ENCODE assay signal across 22 cellular contexts in the genomic region with DNA sequence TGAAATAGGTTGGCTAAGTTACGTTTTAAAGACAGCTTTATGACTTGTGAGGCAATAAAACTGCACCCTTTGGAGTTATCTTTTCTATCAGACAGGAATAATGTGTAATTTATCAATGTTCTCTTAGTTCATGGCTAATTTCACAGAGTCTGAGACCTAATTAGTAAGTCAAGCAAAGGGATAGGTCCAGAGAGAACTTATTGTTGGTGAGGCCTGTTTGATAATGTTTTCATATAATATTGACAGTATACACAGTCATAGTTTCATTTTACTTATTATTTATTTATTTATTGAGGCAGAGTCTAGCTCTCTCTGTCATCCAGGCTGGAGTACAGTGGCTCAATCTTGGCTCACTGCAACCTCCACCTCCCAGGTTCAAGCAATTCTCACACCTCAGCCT. TPM values are rescaled to one million over a fixed set of nuclear protein-coding genes. Genes with fewer than 3 reads are reported as not detected.
DNase-seq lines count a peak whose midpoint lies in the region; ATAC-seq and TF ChIP-seq lines count a peak whose summit lies in the region.
"Had no signal": no experiment of that assay in that cellular context is flagged by ENCODE, and none has a peak within 500 bp of the region (broad histone marks: within the 10 kb centered on the region; RNA-seq: fewer than 3 reads in every experiment).

No MANE protein-coding gene starts in this region.

- H3K27ac Mint-ChIP-seq in stimulated activated effector memory CD8-positive, alpha-beta T cell treated with anti-CD3 and anti-CD28 coated beads, Interleukin-12 subunit alpha, Interleukin-12 subunit beta, amount 100 ng/mL, for 72 hours: no peak overlapping the region
- H3K27ac Mint-ChIP-seq: CD4-positive, alpha-beta memory T cell had no signal

- peaks cover 0 to 6% (median 0%) of the 10 kb centered on the region in 4 donors for H3K27me3 ChIP-seq in esophagus muscularis mucosa
- peaks cover 0 to 10% (median 0%) of the 10 kb centered on the region in 45 donors for H3K27me3 ChIP-seq in dorsolateral prefrontal cortex

- H3K27ac ChIP-seq in VCaP (peak overlapping the region; percentile 59), esophagus muscularis mucosa (replicated peaks in 1 of 4) (no peak overlapping the region), dorsolateral prefrontal cortex (no peak overlapping the region)
- H3K27ac ChIP-seq: GM23248 had no signal

- TF ChIP-seq CTCF in VCaP (conservative IDR thresholded peaks at IDR 0.05) (no peak), esophagus muscularis mucosa (IDR thresholded peaks at IDR 0.05) (no peak), dorsolateral prefrontal cortex (IDR thresholded peaks at IDR 0.05 in 54 of 56, conservative IDR thresholded peaks at IDR 0.05 in 2 of 56; ENCODE audit: low read depth in 1 of 56, partially characterized antibody in 56 of 56) (no peak)

- no peaks in the 10 kb centered on the region for H3K4me1 Mint-ChIP-seq in stimulated activated effector memory CD8-positive, alpha-beta T cell treated with anti-CD3 and anti-CD28 coated beads, Interleukin-12 subunit alpha, Interleukin-12 subunit beta, amount 100 ng/mL, for 72 hours
- H3K4me1 Mint-ChIP-seq: CD4-positive, alpha-beta memory T cell had no signal

- H3K4me3 Mint-ChIP-seq in stimulated activated effector memory CD8-positive, alpha-beta T cell treated with anti-CD3 and anti-CD28 coated beads, Interleukin-12 subunit alpha, Interleukin-12 subunit beta, amount 100 ng/mL, for 72 hours: no peak overlapping the region
- H3K4me3 Mint-ChIP-seq: CD4-positive, alpha-beta memory T cell had no signal

- H3K4me1 ChIP-seq in esophagus muscularis mucosa: no peaks in the 10 kb centered on the region

- TF ChIP-seq POLR2A in esophagus muscularis mucosa (IDR thresholded peaks at IDR 0.05; ENCODE audit: low read depth): no peak

- 64% methylated on average over 1 of the region's 1 CpG for WGBS in esophagus muscularis mucosa

- ATAC-seq in left colon: peak; percentile 29
- ATAC-seq in HG03565 (IDR thresholded peaks at IDR 0.05; ENCODE audit: unreplicated experiment): no peak
- no peak for ATAC-seq in stimulated activated effector memory CD8-positive, alpha-beta T cell treated with anti-CD3 and anti-CD28 coated beads, Interleukin-12 subunit alpha, Interleukin-12 subunit beta, amount 100 ng/mL, for 72 hours
- ATAC-seq: GM12878 had no signal

- intact Hi-C loops in esophagus muscularis mucosa (cut with DNase I): no loop called here
- intact Hi-C loops in left colon (cut with DNase I, micrococcal nuclease): no loop called here
- intact Hi-C loops in dorsolateral prefrontal cortex (cut with DNase I): no loop called here

- DNase-seq in HEK293T (ENCODE audit: extremely low spot score): no peak
- peak; percentile 7 for DNase-seq in esophagus muscularis mucosa (ENCODE audit: extremely low spot score)
- DNase-seq in left colon: no peak
- DNase-seq in dorsolateral prefrontal cortex: no peak
- DNase-seq in stimulated activated effector memory CD8-positive, alpha-beta T cell treated with anti-CD3 and anti-CD28 coated beads, Interleukin-12 subunit alpha, Interleukin-12 subunit beta, amount 100 ng/mL, for 72 hours (ENCODE audit: low spot score in 2 of 2): no peak
- no peak for DNase-seq in DMS79 treated with DMSO at 0.1 percent for 48 hours (lab: John Stamatoyannopoulos, UW)
- DNase-seq: 8988T; C1 segment of cervical spinal cord; Calu3; CD4-positive, alpha-beta memory T cell; COR-L47; DMS53; DND-41; GDM1; GM23248; H7; HCEC 1CT had no signal

- H3K36me3 ChIP-seq in esophagus muscularis mucosa: no peaks in the 10 kb centered on the region

- peaks cover 2% of the 10 kb centered on the region for H3K9me3 Mint-ChIP-seq in stimulated activated effector memory CD8-positive, alpha-beta T cell treated with anti-CD3 and anti-CD28 coated beads, Interleukin-12 subunit alpha, Interleukin-12 subunit beta, amount 100 ng/mL, for 72 hours

- CTCF ChIA-PET in HEK293T (lab: Yijun Ruan, JAX): no interaction called here

- no peaks in the 10 kb centered on the region for H3K36me3 Mint-ChIP-seq in stimulated activated effector memory CD8-positive, alpha-beta T cell treated with anti-CD3 and anti-CD28 coated beads, Interleukin-12 subunit alpha, Interleukin-12 subunit beta, amount 100 ng/mL, for 72 hours

- peaks cover 0 to 9% (median 3%) of the 10 kb centered on the region in 4 donors for H3K9me3 ChIP-seq in esophagus muscularis mucosa

- no peak for TF ChIP-seq EP300 in esophagus muscularis mucosa (IDR thresholded peaks at IDR 0.05)

- POLR2A ChIA-PET in HEK293T (lab: Yijun Ruan, JAX): no interaction called here

- H3K4me3 ChIP-seq in esophagus muscularis mucosa: no peak overlapping the region
- no peak overlapping the region for H3K4me3 ChIP-seq in dorsolateral prefrontal cortex
- H3K4me3 ChIP-seq: GM12878, GM23248 had no signal

TF ChIP-seq in HEK293T, 16 proteins besides CTCF, POLR2A, EP300 and RAD21:
- TF ChIP-seq, protein P1, sequence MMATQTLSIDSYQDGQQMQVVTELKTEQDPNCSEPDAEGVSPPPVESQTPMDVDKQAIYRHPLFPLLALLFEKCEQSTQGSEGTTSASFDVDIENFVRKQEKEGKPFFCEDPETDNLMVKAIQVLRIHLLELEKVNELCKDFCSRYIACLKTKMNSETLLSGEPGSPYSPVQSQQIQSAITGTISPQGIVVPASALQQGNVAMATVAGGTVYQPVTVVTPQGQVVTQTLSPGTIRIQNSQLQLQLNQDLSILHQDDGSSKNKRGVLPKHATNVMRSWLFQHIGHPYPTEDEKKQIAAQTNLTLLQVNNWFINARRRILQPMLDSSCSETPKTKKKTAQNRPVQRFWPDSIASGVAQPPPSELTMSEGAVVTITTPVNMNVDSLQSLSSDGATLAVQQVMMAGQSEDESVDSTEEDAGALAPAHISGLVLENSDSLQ (IDR thresholded peaks at IDR 0.05): peak; percentile 27; the same call in 1 of the 2 replicates
- no peak for TF ChIP-seq CTBP1 (IDR thresholded peaks at IDR 0.05; ENCODE audit: borderline replicate concordance)
TF ChIP-seq in HEK293T: peak in this region for 1.

RNA-seq across cellular contexts. Expression of gene IL36RN, which starts 1.9 kb away (rescaled TPM):
- total RNA-seq in esophagus muscularis mucosa (not detected), left colon (not detected), dorsolateral prefrontal cortex (not detected)
- total RNA-seq: A673; CD4-positive, alpha-beta memory T cell; GM12878; GM23248; H1; H7 had no signal

RNA-seq across cellular contexts. Expression of gene IL36B, which starts 4.5 kb away (rescaled TPM):
- total RNA-seq in esophagus muscularis mucosa (not detected), left colon (not detected), dorsolateral prefrontal cortex (not detected)
- total RNA-seq: A673; Calu3; CD4-positive, alpha-beta memory T cell; GM12878; GM23248; H1; H7 had no signal

RNA-seq across cellular contexts. Expression of gene IL1F10, which starts 10.6 kb away (rescaled TPM):
- total RNA-seq in esophagus muscularis mucosa (not detected), left colon (not detected), dorsolateral prefrontal cortex (not detected)
- total RNA-seq: A673; Calu3; CD4-positive, alpha-beta memory T cell; GM12878; GM23248; H1; H7 had no signal

RNA-seq across cellular contexts. Expression of gene IL36A, which starts 51.9 kb away (rescaled TPM):
- total RNA-seq in esophagus muscularis mucosa: not detected
- not detected for total RNA-seq in left colon
- not detected for total RNA-seq in dorsolateral prefrontal cortex
- total RNA-seq: A673; Calu3; CD4-positive, alpha-beta memory T cell; GM12878; GM23248; H1; H7 had no signal
